In genomic region chr11:62555464-62556092, GRCh38 we compare ENCODE assay signal across 1 cellular context.
TF ChIP-seq lines count a peak whose summit lies in the region.

No MANE protein-coding gene starts in this region.

TF ChIP-seq in HepG2, 621 proteins besides CTCF, POLR2A, EP300 and RAD21:
- no peak for TF ChIP-seq ETV5 (CRISPR knock-in tag; IDR thresholded peaks at IDR 0.05; ENCODE audit: borderline replicate concordance)
- no peak for TF ChIP-seq NCOA1 (CRISPR knock-in tag; IDR thresholded peaks at IDR 0.05)
- TF ChIP-seq ZNF496 (CRISPR knock-in tag; IDR thresholded peaks at IDR 0.05; ENCODE audit: insufficient replicate concordance) = no peak
- no peak for TF ChIP-seq ATF7-NPFF (CRISPR knock-in tag; IDR thresholded peaks at IDR 0.05; ENCODE audit: low read depth)
